10 cellular contexts compared by ENCODE assay signal in the genomic region with DNA sequence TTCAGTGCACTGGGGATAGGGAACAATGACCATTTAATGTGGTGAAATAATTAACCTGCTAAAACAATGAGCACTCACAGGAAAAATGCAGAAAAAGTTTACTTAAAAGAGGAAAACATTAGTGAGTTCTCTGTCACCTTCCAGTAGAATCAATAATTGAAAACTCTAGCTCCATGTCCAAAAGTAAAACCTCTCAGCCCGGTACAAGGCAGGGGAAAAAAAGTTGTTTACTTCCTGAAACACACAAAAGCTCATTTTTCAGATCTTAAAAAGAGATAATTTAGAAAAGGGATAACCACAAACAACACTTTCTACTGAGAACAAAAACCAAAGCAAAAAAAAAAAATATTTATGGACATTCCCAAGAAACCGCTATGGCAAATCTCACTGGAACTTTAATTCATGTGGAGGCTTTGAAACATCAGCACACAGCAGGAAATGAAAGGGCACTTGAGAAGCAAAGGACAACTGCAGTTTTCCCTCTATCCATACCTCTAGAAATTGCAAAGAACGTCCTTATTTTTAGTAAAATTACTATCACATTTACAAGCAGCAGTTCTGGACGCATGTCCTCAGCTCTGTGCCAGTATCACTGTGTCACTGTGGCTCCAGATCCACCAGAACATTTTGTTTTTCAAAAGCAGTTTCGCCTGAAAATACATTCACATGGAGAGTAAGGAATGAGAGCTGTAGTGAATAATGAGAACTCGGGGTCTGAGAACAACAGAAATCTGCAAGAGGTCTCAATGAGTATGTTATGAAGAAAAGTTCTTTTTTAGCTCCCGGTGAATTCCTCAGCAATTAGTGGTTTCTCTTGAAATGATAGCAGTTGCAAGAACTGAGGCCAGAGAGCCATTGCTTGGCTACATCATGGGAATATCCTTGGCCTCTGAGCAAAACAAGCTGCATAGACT. TPM values are rescaled to one million over a fixed set of nuclear protein-coding genes. Genes with fewer than 3 reads are reported as not detected.
DNase-seq lines count a peak whose midpoint lies in the region; ATAC-seq, FAIRE-seq and TF ChIP-seq lines count a peak whose summit lies in the region.
"Had no signal": no experiment of that assay in that cellular context is flagged by ENCODE, and none has a peak within 500 bp of the region (broad histone marks: within the 10 kb centered on the region; RNA-seq: fewer than 3 reads in every experiment).

No MANE protein-coding gene starts in this region.

- no peak overlapping the region for H3K4me3 ChIP-seq in GM23338
- H3K4me3 ChIP-seq in right atrium auricular region: no peak overlapping the region
- peak overlapping the region in 2 of 4 donors; percentile 11 to 21 for H3K4me3 ChIP-seq in gastrocnemius medialis
- no peak overlapping the region for H3K4me3 ChIP-seq in sigmoid colon

- H3K79me2 ChIP-seq in GM23338 (replicated peaks; ENCODE audit: insufficient read depth): no peaks in the 10 kb centered on the region

- no peaks in the 10 kb centered on the region for H3K9me3 Mint-ChIP-seq in GM23338
- H3K9me3 Mint-ChIP-seq: natural killer cell had no signal

- peak overlapping the region; percentile 26 for H3K4me2 ChIP-seq in GM23338

- no peaks in the 10 kb centered on the region for H3K36me3 Mint-ChIP-seq in GM23338 (ENCODE audit: low read depth)
- H3K36me3 Mint-ChIP-seq: natural killer cell had no signal

- no peak overlapping the region for H2AFZ ChIP-seq in GM23338

- H3K4me1 ChIP-seq in GM23338 (ENCODE audit: insufficient read depth): peaks cover 15% of the 10 kb centered on the region; the same call in 1 of the 2 replicates
- H3K4me1 ChIP-seq in right atrium auricular region: no peaks in the 10 kb centered on the region
- peaks cover 35 to 37% of the 10 kb centered on the region in 2 donors for H3K4me1 ChIP-seq in gastrocnemius medialis
- no peaks in the 10 kb centered on the region for H3K4me1 ChIP-seq in sigmoid colon

- DNase-seq in GM23338 (ENCODE audit: low spot score): peak; percentile 41
- DNase-seq in right atrium auricular region (ENCODE audit: low spot score): no peak
- peak in 1 of 2 donors; percentile 15 for DNase-seq in gastrocnemius medialis
- no peak for DNase-seq in SHP77 treated with DMSO at 0.1 percent for 48 hours (lab: John Stamatoyannopoulos, UW)
- DNase-seq in sigmoid colon: no peak
- no peak for DNase-seq in D721Med (ENCODE audit: insufficient read length, low spot score)
- DNase-seq in GM13977 (ENCODE audit: low spot score): no peak
- DNase-seq: cerebellar nuclear complex, natural killer cell had no signal

- peaks cover 31% of the 10 kb centered on the region for H3K4me1 Mint-ChIP-seq in GM23338

- 64 to 79% methylated on average over 7 of the region's 7 CpGs for WGBS in sigmoid colon, 2 donors

- H3K27ac Mint-ChIP-seq in GM23338: peak overlapping the region; percentile 97
- H3K27ac Mint-ChIP-seq: natural killer cell had no signal

- ATAC-seq in GM23338 (peak; percentile 78), gastrocnemius medialis (peak; percentile 75 to 80)
- ATAC-seq: natural killer cell had no signal

- in situ Hi-C loops in gastrocnemius medialis (cut with MboI; ENCODE audit: low sequenced_read_pairs in 4 of 4): no loop called here
- in situ Hi-C loops in GM13977 (cut with MboI; ENCODE audit: low pct_unique_long_range_greater_than_20kb, low sequenced_read_pairs, unreplicated experiment): no loop called here

- H3K9me2 ChIP-seq in GM23338 (ENCODE audit: insufficient read depth): no peaks in the 10 kb centered on the region

- TF ChIP-seq POLR2A in gastrocnemius medialis (IDR thresholded peaks at IDR 0.05): no peak
- TF ChIP-seq POLR2A in sigmoid colon (IDR thresholded peaks at IDR 0.05): no peak

- intact Hi-C loops in gastrocnemius medialis (cut with DNase I; ENCODE audit: low total_unique reads): loop anchor here (5.0 kb wide), 1 partner anchor 59 kb away; the partner anchor contains the start of gene STK17B
- intact Hi-C loops in sigmoid colon (cut with DNase I): no loop called here

- H4K20me1 ChIP-seq in GM23338 (replicated peaks; ENCODE audit: insufficient read depth): no peaks in the 10 kb centered on the region

- peak overlapping the region; percentile 35; the same call in 2 of the 3 replicates for H3K4me3 Mint-ChIP-seq in GM23338
- H3K4me3 Mint-ChIP-seq: natural killer cell had no signal

- TF ChIP-seq EP300 in sigmoid colon (IDR thresholded peaks at IDR 0.05): no peak

- TF ChIP-seq CTCF in GM23338 (conservative IDR thresholded peaks at IDR 0.05; ENCODE audit: low read depth in 2 of 2) (no peak), right atrium auricular region (IDR thresholded peaks at IDR 0.05) (no peak), gastrocnemius medialis (IDR thresholded peaks at IDR 0.05 in 4 of 5, conservative IDR thresholded peaks at IDR 0.05 in 1 of 5) (no peak), sigmoid colon (IDR thresholded peaks at IDR 0.05) (no peak), D721Med (IDR thresholded peaks at IDR 0.05; ENCODE audit: insufficient read depth, missing control alignments) (no peak), GM13977 (IDR thresholded peaks at IDR 0.05; ENCODE audit: extremely low read depth, insufficient read depth, missing control alignments) (no peak)

- H3K27ac ChIP-seq in GM23338 (ENCODE audit: low read depth) (peak overlapping the region; percentile 89), angular gyrus (ENCODE audit: low read depth, low read length) (peak overlapping the region; percentile 61), right atrium auricular region (peak overlapping the region; percentile 28 to 69), gastrocnemius medialis (peak overlapping the region; percentile 49 to 66 (median 54)), sigmoid colon (peak overlapping the region in 1 of 4 donors; percentile 48)

- H3F3A ChIP-seq in GM23338 (replicated peaks; ENCODE audit: low read depth): no peaks in the 10 kb centered on the region

- H3K9me3 ChIP-seq in right atrium auricular region: no peaks in the 10 kb centered on the region
- no peaks in the 10 kb centered on the region for H3K9me3 ChIP-seq in gastrocnemius medialis
- H3K9me3 ChIP-seq in sigmoid colon: no peaks in the 10 kb centered on the region

- no peak for FAIRE-seq in D721Med (lab: Jason Lieb, UNC)

- no peaks in the 10 kb centered on the region for H3K27me3 ChIP-seq in GM23338 (ENCODE audit: insufficient read depth)
- H3K27me3 ChIP-seq in right atrium auricular region: no peaks in the 10 kb centered on the region
- no peaks in the 10 kb centered on the region for H3K27me3 ChIP-seq in gastrocnemius medialis
- H3K27me3 ChIP-seq in sigmoid colon: no peaks in the 10 kb centered on the region

- H3K27me3 Mint-ChIP-seq in GM23338 (ENCODE audit: insufficient read depth, low read depth, poor library complexity): peaks cover under 1% of the 10 kb centered on the region

- H3K36me3 ChIP-seq in GM23338 (ENCODE audit: insufficient read depth) (no peaks in the 10 kb centered on the region), right atrium auricular region (no peaks in the 10 kb centered on the region), gastrocnemius medialis (no peaks in the 10 kb centered on the region), sigmoid colon (no peaks in the 10 kb centered on the region)

TF ChIP-seq in GM23338, 12 proteins besides CTCF, POLR2A, EP300 and RAD21 (continues in another document):
- no peak for TF ChIP-seq STAT1 (IDR thresholded peaks at IDR 0.05; ENCODE audit: unreplicated experiment)
- no peak for TF ChIP-seq EZH2 (IDR thresholded peaks at IDR 0.05; ENCODE audit: low read depth, unreplicated experiment)
- no peak for TF ChIP-seq POLR2AphosphoS5 (IDR thresholded peaks at IDR 0.05; ENCODE audit: low read depth)
- TF ChIP-seq ETS1 (IDR thresholded peaks at IDR 0.05): no peak
- no peak for TF ChIP-seq NANOG (IDR thresholded peaks at IDR 0.05; ENCODE audit: borderline replicate concordance)
- no peak for TF ChIP-seq ZNF331 (CRISPR knock-in tag; IDR thresholded peaks at IDR 0.05; ENCODE audit: low read depth)

RNA-seq across cellular contexts. Expression of gene DNAH7, which starts 44.7 kb away (rescaled TPM):
- total RNA-seq in GM23338 (2014; rRNA removed; shearing (Covaris generic)): 0.27 and 0.35 TPM in 2 replicates
- polyA plus RNA-seq in GM23338 (2016; fragmentation: Nextera tagmentation; extraction: Ambion mirVana): 0.99 and 1.1 TPM in 2 replicates
- total RNA-seq in right atrium auricular region: under 1 TPM; 0.16 to 0.52 TPM
- under 1 TPM in 3 of 4 donors, not detected in 1; 0.05 to 0.07 (median 0.05) TPM for total RNA-seq in gastrocnemius medialis
- total RNA-seq in sigmoid colon: 1 to 10 TPM in 1 of 4 donors, under 1 TPM in 3; 0.36 to 1.9 (median 0.70) TPM
- 1 to 10 TPM in 2 of 3 donors, under 1 TPM in 1; 0.57 to 1.4 (median 1.2) TPM for polyA plus RNA-seq in sigmoid colon

RNA-seq across cellular contexts. Expression of gene STK17B, which starts 58.1 kb away (rescaled TPM):
- total RNA-seq in GM23338 (2014; rRNA removed; shearing (Covaris generic)): 12.8 and 13.7 TPM in 2 replicates
- polyA plus RNA-seq in GM23338 (2016; fragmentation: Nextera tagmentation; extraction: Ambion mirVana) (4.3 and 5.7 TPM in 2 replicates), sigmoid colon (10 to 100 TPM; 13.2 to 30.7 (median 29.6) TPM)
- total RNA-seq in right atrium auricular region (1 to 10 TPM; 6.7 to 7.9 TPM), gastrocnemius medialis (10 to 100 TPM in 1 of 4 donors, 1 to 10 TPM in 3; 4.4 to 11.5 (median 8.8) TPM), sigmoid colon (10 to 100 TPM in 3 of 4 donors, 1 to 10 TPM in 1; 9.0 to 15.7 (median 12.3) TPM)
